ENCODE assay signal across 1 cellular context in the genomic region with DNA sequence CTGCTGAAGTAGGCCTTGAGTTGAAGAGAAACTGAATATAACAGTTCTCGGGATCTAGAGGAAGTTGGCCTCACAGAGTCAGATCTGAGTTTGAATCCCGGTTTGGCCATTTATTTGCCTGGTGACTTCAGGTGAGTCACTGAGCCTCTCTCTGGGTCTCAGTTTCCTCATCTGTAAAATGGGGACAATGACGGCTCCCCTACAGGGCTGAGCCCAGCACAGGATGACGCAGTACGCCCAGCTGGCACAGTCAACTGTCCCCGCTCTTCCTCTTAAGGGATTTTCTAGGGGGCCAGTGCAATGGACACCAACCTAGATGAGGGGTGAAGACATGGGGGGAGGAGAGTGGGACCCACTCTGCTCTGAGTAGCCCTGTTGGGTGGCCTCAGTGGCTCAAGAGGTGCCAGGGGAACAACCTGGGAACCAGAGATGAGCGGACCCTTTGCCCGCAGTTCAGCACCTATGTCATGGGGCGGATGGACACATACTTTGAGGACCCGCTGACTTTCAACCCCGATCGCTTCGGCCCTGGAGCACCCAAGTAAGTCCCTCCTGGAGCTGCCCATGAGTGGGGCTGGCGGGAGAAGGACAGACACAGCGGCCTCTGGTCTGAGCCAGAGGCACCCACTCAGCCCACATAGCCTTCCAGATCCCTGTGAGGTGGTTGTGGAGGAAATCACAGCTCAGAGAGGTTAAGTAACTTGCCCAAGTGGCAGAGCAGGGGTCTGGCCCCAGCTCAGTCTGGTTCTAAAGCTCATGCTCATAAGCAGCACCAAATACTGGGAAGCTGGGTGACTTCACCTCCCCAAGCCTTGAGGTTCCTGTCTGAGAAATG.
TF ChIP-seq lines count a peak whose summit lies in the region.

No MANE protein-coding gene starts in this region.

TF ChIP-seq in K562, 482 proteins besides CTCF, POLR2A, EP300 and RAD21:
- TF ChIP-seq, protein P1, sequence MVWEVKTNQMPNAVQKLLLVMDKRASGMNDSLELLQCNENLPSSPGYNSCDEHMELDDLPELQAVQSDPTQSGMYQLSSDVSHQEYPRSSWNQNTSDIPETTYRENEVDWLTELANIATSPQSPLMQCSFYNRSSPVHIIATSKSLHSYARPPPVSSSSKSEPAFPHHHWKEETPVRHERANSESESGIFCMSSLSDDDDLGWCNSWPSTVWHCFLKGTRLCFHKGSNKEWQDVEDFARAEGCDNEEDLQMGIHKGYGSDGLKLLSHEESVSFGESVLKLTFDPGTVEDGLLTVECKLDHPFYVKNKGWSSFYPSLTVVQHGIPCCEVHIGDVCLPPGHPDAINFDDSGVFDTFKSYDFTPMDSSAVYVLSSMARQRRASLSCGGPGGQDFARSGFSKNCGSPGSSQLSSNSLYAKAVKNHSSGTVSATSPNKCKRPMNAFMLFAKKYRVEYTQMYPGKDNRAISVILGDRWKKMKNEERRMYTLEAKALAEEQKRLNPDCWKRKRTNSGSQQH (CRISPR knock-in tag; IDR thresholded peaks at IDR 0.05), result no peak
- peak; percentile 49 for TF ChIP-seq RBM25 (IDR thresholded peaks at IDR 0.05; ENCODE audit: low read depth, low read length, severe bottlenecking)
